ENCODE assay signal across 1 cellular context in genomic region chr4:15799703-15800102, GRCh38.
TF ChIP-seq lines count a peak whose summit lies in the region.

No MANE protein-coding gene starts in this region.

TF ChIP-seq in GM12878, 131 proteins besides CTCF, POLR2A, EP300 and RAD21:
- TF ChIP-seq NFIC (IDR thresholded peaks at IDR 0.05; ENCODE audit: low read depth, low read length) (no peak), POLR2AphosphoS5 (IDR thresholded peaks at IDR 0.05; ENCODE audit: low read length) (no peak), MEF2B (IDR thresholded peaks at IDR 0.05; ENCODE audit: partially characterized antibody, poor library complexity, severe bottlenecking) (peak; percentile 22), ZBTB33 (IDR thresholded peaks at IDR 0.05) (no peak), BCL11A (IDR thresholded peaks at IDR 0.05; ENCODE audit: low read depth, low read length) (no peak), PAX5 (IDR thresholded peaks at IDR 0.05; ENCODE audit: borderline replicate concordance, low read depth, low read length) (no peak), RUNX3 (IDR thresholded peaks at IDR 0.05; ENCODE audit: low read length) (peak; percentile 31; the same call in 1 of the 2 replicates), IKZF1 (conservative IDR thresholded peaks at IDR 0.05) (0 out of 2 replicates have a peak, but pooled peaks have one; percentile 27), CHD2 (IDR thresholded peaks at IDR 0.05; ENCODE audit: borderline replicate concordance, low read depth, low read length) (no peak), MXI1 (IDR thresholded peaks at IDR 0.05; ENCODE audit: low read depth, low read length) (no peak), E4F1 (IDR thresholded peaks at IDR 0.05; ENCODE audit: borderline replicate concordance, partially characterized antibody) (no peak), SREBF1 (IDR thresholded peaks at IDR 0.05; ENCODE audit: low read length) (no peak), SP1 (IDR thresholded peaks at IDR 0.05; ENCODE audit: low read depth, low read length) (no peak)
